Comparison of ENCODE assay signal across 10 cellular contexts in the genomic region with DNA sequence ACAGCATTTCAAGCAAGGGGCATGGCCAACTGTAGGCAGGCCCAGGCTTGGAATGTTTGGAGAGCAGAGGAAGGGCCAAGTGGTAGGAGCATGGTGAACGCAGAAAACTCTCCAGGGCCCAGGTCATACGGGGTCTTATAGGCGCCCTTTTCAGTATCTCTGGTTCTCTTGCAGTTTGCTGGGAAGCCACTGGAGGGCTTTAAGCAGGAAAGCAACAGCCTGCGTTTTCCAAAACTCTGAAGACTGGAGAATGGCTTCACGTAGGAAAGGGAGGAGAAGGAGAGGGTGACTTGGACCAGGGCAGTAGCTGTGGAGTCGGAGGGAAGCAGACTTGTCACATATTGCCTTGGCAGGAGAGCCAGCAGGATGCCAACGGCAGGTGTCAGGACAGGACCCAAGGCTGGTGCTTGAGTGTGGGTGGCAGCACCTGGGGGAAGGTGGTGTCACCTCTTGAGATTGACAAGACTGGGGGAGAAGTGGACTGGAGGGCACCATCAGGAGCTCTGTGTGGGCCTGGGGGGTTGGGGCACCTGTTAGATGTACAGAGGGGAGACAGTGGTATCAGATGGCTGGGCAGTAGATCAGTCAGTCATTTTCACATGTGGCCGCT. TPM values are rescaled to one million over a fixed set of nuclear protein-coding genes. Genes with fewer than 3 reads are reported as not detected.
DNase-seq lines count a peak whose midpoint lies in the region; ATAC-seq, FAIRE-seq and TF ChIP-seq lines count a peak whose summit lies in the region.
"Had no signal": no experiment of that assay in that cellular context is flagged by ENCODE, and none has a peak within 500 bp of the region (broad histone marks: within the 10 kb centered on the region; RNA-seq: fewer than 3 reads in every experiment).

No MANE protein-coding gene starts in this region.

- peaks cover 4% of the 10 kb centered on the region for H3K4me1 Mint-ChIP-seq in glutamatergic neuron (ENCODE audit: low read depth, unreplicated experiment)

- no peak overlapping the region for H3K27ac Mint-ChIP-seq in glutamatergic neuron (ENCODE audit: unreplicated experiment)

- ATAC-seq in HG03457 (IDR thresholded peaks at IDR 0.05; ENCODE audit: unreplicated experiment) = no peak

- H3K36me3 Mint-ChIP-seq in glutamatergic neuron (ENCODE audit: unreplicated experiment) = no peaks in the 10 kb centered on the region

- FAIRE-seq in GM12891 (lab: Jason Lieb, UNC) = no peak
- FAIRE-seq: endometrium had no signal

- no peak overlapping the region for H3K27ac ChIP-seq in Peyer's patch
- no peak overlapping the region for H3K27ac ChIP-seq in testis

- no peak overlapping the region for H3K4me3 Mint-ChIP-seq in glutamatergic neuron (ENCODE audit: unreplicated experiment)

- no peaks in the 10 kb centered on the region for H3K4me1 ChIP-seq in Peyer's patch
- no peaks in the 10 kb centered on the region for H3K4me1 ChIP-seq in testis

- intact Hi-C loops in testis (cut with DNase I; ENCODE audit: low total_unique reads) = no loop called here

- TF ChIP-seq CTCF in Peyer's patch (IDR thresholded peaks at IDR 0.05) (peak in 4 of 6 experiments; percentile 19 to 35 (median 26)), glutamatergic neuron (IDR thresholded peaks at IDR 0.05; ENCODE audit: partially characterized antibody, unreplicated experiment) (peak; percentile 35), testis (IDR thresholded peaks at IDR 0.05) (peak in 2 of 3 experiments; percentile 12 to 20)

- WGBS in testis, 2 donors = 25 to 51% methylated on average over 3 to 8 of the region's 8 CpGs

- H3K9me3 ChIP-seq in Peyer's patch (no peaks in the 10 kb centered on the region), testis (no peaks in the 10 kb centered on the region)

- no peaks in the 10 kb centered on the region for H3K36me3 ChIP-seq in Peyer's patch
- no peaks in the 10 kb centered on the region for H3K36me3 ChIP-seq in testis (ENCODE audit: low read depth, missing control alignments)

- peaks cover 3% of the 10 kb centered on the region for H3K9me3 Mint-ChIP-seq in glutamatergic neuron (ENCODE audit: unreplicated experiment)

- DNase-seq in NCI-H748 (lab: John Stamatoyannopoulos, UW; ENCODE audit: unreplicated experiment) = peak; percentile 8
- DNase-seq in NCI-H748 treated with DMSO at 0.1 percent for 48 hours (lab: John Stamatoyannopoulos, UW) = no peak
- DNase-seq in Peyer's patch = no peak
- peak; percentile 49 for DNase-seq in glutamatergic neuron
- DNase-seq in testis = no peak
- no peak for DNase-seq in GM12891 (ENCODE audit: insufficient read length, low spot score)
- DNase-seq in GM19240 (ENCODE audit: insufficient read length, low spot score) = no peak
- DNase-seq: GF-D8 had no signal

- peaks cover 3% of the 10 kb centered on the region for H3K27me3 Mint-ChIP-seq in glutamatergic neuron (ENCODE audit: unreplicated experiment)

- no peaks in the 10 kb centered on the region for H3K27me3 ChIP-seq in Peyer's patch
- H3K27me3 ChIP-seq in testis = no peaks in the 10 kb centered on the region

- H3K4me3 ChIP-seq in Peyer's patch (no peak overlapping the region), testis (no peak overlapping the region)

- TF ChIP-seq POLR2A in Peyer's patch (IDR thresholded peaks at IDR 0.05) (no peak), testis (IDR thresholded peaks at IDR 0.05) (no peak), GM12891 (IDR thresholded peaks at IDR 0.05; ENCODE audit: low read depth, low read length) (no peak)

TF ChIP-seq in GM12891, 5 proteins besides CTCF, POLR2A, EP300 and RAD21:
- no peak for TF ChIP-seq SPI1 (IDR thresholded peaks at IDR 0.05; ENCODE audit: low read depth, low read length)
- TF ChIP-seq POLR2AphosphoS5 (IDR thresholded peaks at IDR 0.05; ENCODE audit: low read depth, low read length) = no peak
- TF ChIP-seq PAX5 (IDR thresholded peaks at IDR 0.05; ENCODE audit: insufficient read depth, low read length, severe bottlenecking) = no peak
- TF ChIP-seq POU2F2 (IDR thresholded peaks at IDR 0.05; ENCODE audit: low read depth, low read length) = no peak
- TF ChIP-seq TAF1 (IDR thresholded peaks at IDR 0.05; ENCODE audit: low read depth, low read length) = no peak

RNA-seq across cellular contexts. Expression of a gene that starts 21.9 kb away (rescaled TPM):
- total RNA-seq in Peyer's patch (not detected), glutamatergic neuron (ENCODE audit: unreplicated experiment) (not detected), testis (100 to 1,000 TPM; 224 to 268 TPM)
- 233 TPM for polyA plus RNA-seq in testis (ENCODE audit: insufficient read depth, low read depth, low replicate concordance)
- polyA plus RNA-seq in GM12891 (2012; ENCODE audit: low read depth, missing spikeins) = not detected

RNA-seq across cellular contexts. Expression of a gene that starts 22.6 kb away (rescaled TPM):
- total RNA-seq in Peyer's patch (not detected), glutamatergic neuron (ENCODE audit: unreplicated experiment) (not detected), testis (1 to 10 TPM; 4.2 to 6.4 TPM)
- polyA plus RNA-seq in testis (ENCODE audit: insufficient read depth, low read depth, low replicate concordance) = 9.0 TPM
- polyA plus RNA-seq in GM12891 (2012; ENCODE audit: low read depth, missing spikeins) = not detected

RNA-seq across cellular contexts. Expression of a gene that starts 56.9 kb away (rescaled TPM):
- total RNA-seq in Peyer's patch = 100 to 1,000 TPM; 143 to 663 (median 328) TPM
- 499 TPM for total RNA-seq in glutamatergic neuron (ENCODE audit: unreplicated experiment)
- 100 to 1,000 TPM; 400 to 532 TPM for total RNA-seq in testis
- 474 TPM for polyA plus RNA-seq in testis (ENCODE audit: insufficient read depth, low read depth, low replicate concordance)
- polyA plus RNA-seq in GM12891 (2012; ENCODE audit: low read depth, missing spikeins) = 184 TPM

Comparison
In these comparisons a context has a peak if more than half of its experiments do, and no peak if none do; other contexts are left out.
1. DNase-seq: peak in NCI-H748 (single experiment) and glutamatergic neuron (single experiment); none in NCI-H748 treated with DMSO at 0.1 percent for 48 hours (single experiment), Peyer's patch (0 of 3), testis (single experiment), GM12891 (single experiment) and GM19240 (single experiment).
2. RNA of a gene that starts 21.9 kb away (total RNA-seq): 224 to 268 TPM in testis; not detected in glutamatergic neuron (single experiment) and not detected in Peyer's patch; every median in the first group is over 100 times any median in the second.
3. Peak in every context shown above with its lines, with median percentiles within 50 percentile points of each other: CTCF ChIP-seq.